1 cellular context compared by ENCODE assay signal in genomic region chr3:138846824-138847223, GRCh38.
TF ChIP-seq lines count a peak whose summit lies in the region.

No MANE protein-coding gene starts in this region.

TF ChIP-seq in HepG2, 621 proteins besides CTCF, POLR2A, EP300 and RAD21:
- TF ChIP-seq HNF1B (CRISPR knock-in tag; IDR thresholded peaks at IDR 0.05): 0 out of 2 replicates have a peak, but pooled peaks have one; percentile 35
